ENCODE assay signal across 32 cellular contexts in genomic region chr12:70683976-70684375, GRCh38. TPM values are rescaled to one million over a fixed set of nuclear protein-coding genes. Genes with fewer than 3 reads are reported as not detected.
"Had no signal": no experiment of that assay in that cellular context is flagged by ENCODE, and none has a peak within 500 bp of the region (broad histone marks: within the 10 kb centered on the region; RNA-seq: fewer than 3 reads in every experiment).

No MANE protein-coding gene starts in this region.

- H3K36me3 ChIP-seq: adrenal gland, WERI-Rb-1 had no signal

- H3K4me1 Mint-ChIP-seq: activated CD4-positive, alpha-beta memory T cell treated with anti-CD3 and anti-CD28 coated beads, Interleukin-2, amount 10 ng/mL, durations not matched to agents 7 days and 5 days; activated CD8-positive, alpha-beta memory T cell treated with anti-CD3 and anti-CD28 coated beads, Interleukin-2, amount 10 ng/mL, durations not matched to agents 7 days and 5 days had no signal

- H3K27ac Mint-ChIP-seq: activated CD4-positive, alpha-beta memory T cell treated with anti-CD3 and anti-CD28 coated beads, Interleukin-2, amount 10 ng/mL, durations not matched to agents 7 days and 5 days; activated CD8-positive, alpha-beta memory T cell treated with anti-CD3 and anti-CD28 coated beads, Interleukin-2, amount 10 ng/mL, durations not matched to agents 7 days and 5 days; activated naive CD4-positive, alpha-beta T cell treated with anti-CD3 and anti-CD28 coated beads, Interleukin-2, amount 50 U/mL, for 72 hours had no signal

- H3K4me1 ChIP-seq: adrenal gland, body of pancreas had no signal

- H3K9me3 Mint-ChIP-seq: activated CD4-positive, alpha-beta memory T cell treated with anti-CD3 and anti-CD28 coated beads, Interleukin-2, amount 10 ng/mL, durations not matched to agents 7 days and 5 days; activated naive CD4-positive, alpha-beta T cell treated with anti-CD3 and anti-CD28 coated beads, Interleukin-2, amount 50 U/mL, for 72 hours had no signal

- H3K27me3 ChIP-seq: adrenal gland, body of pancreas had no signal

- H3K27ac ChIP-seq: adrenal gland, body of pancreas, RWPE1, WERI-Rb-1 had no signal

- H3K9me3 ChIP-seq: adrenal gland, body of pancreas had no signal

- ATAC-seq: activated CD8-positive, alpha-beta memory T cell treated with anti-CD3 and anti-CD28 coated beads, Interleukin-2, amount 10 ng/mL, durations not matched to agents 7 days and 5 days; activated naive CD4-positive, alpha-beta T cell treated with anti-CD3 and anti-CD28 coated beads, Interleukin-2, amount 50 U/mL, for 72 hours; body of pancreas; PC-3; Right ventricle myocardium inferior had no signal

- H3K4me3 Mint-ChIP-seq: activated CD4-positive, alpha-beta memory T cell treated with anti-CD3 and anti-CD28 coated beads, Interleukin-2, amount 10 ng/mL, durations not matched to agents 7 days and 5 days; activated CD8-positive, alpha-beta memory T cell treated with anti-CD3 and anti-CD28 coated beads, Interleukin-2, amount 10 ng/mL, durations not matched to agents 7 days and 5 days had no signal

- DNase-seq: activated CD4-positive, alpha-beta memory T cell treated with anti-CD3 and anti-CD28 coated beads, Interleukin-2, amount 10 ng/mL, durations not matched to agents 7 days and 5 days; activated CD4-positive, alpha-beta T cell treated with anti-CD3 and anti-CD28 coated beads for 1 hour; activated CD4-positive, alpha-beta T cell treated with anti-CD3 and anti-CD28 coated beads for 48 hours; activated CD4-positive, CD25-positive, alpha-beta regulatory T cell; activated CD8-positive, alpha-beta memory T cell treated with anti-CD3 and anti-CD28 coated beads for 24 hours; activated CD8-positive, alpha-beta memory T cell treated with anti-CD3 and anti-CD28 coated beads, Interleukin-2, amount 10 ng/mL, durations not matched to agents 7 days and 5 days; activated CD8-positive, alpha-beta memory T cell treated with anti-CD3 and anti-CD28 coated beads, Interleukin-2, amount 50 U/mL, for 48 hours; activated effector memory CD4-positive, alpha-beta T cell treated with anti-CD3 and anti-CD28 coated beads, Interleukin-2, amount 50 U/mL, for 16 hours; activated naive CD4-positive, alpha-beta T cell treated with Interleukin-2 at 50 U/mL for 16 hours; activated T-cell treated with anti-CD3 and anti-CD28 coated beads, Interleukin-2, amount 50 U/mL, for 48 hours; adrenal gland; body of pancreas; caudate nucleus; cerebellar nuclear complex; NCI-H1092; NCI-H1436 treated with DMSO at 0.1 percent for 48 hours; NCI-H1694 treated with DMSO at 0.1 percent for 48 hours; NCI-H2029; NCI-H345; NCI-H510A; NCI-H526; NCI-H748 treated with DMSO at 0.1 percent for 48 hours; NK-92 treated with Interleukin-12 subunit alpha and Interleukin-12 subunit beta, amount 100 ng/mL, for 24 hours; PC-3; SIG-M5; T1000; WERI-Rb-1 had no signal

- H3K36me3 Mint-ChIP-seq: activated CD8-positive, alpha-beta memory T cell treated with anti-CD3 and anti-CD28 coated beads, Interleukin-2, amount 10 ng/mL, durations not matched to agents 7 days and 5 days; activated naive CD4-positive, alpha-beta T cell treated with anti-CD3 and anti-CD28 coated beads, Interleukin-2, amount 50 U/mL, for 72 hours had no signal

- H3K4me3 ChIP-seq: adrenal gland, body of pancreas had no signal

RNA-seq across cellular contexts. Expression of gene PTPRB, which starts 46.7 kb away (rescaled TPM):
- total RNA-seq: activated CD4-positive, alpha-beta memory T cell treated with anti-CD3 and anti-CD28 coated beads, Interleukin-2, amount 10 ng/mL, durations not matched to agents 7 days and 5 days; activated CD8-positive, alpha-beta memory T cell treated with anti-CD3 and anti-CD28 coated beads, Interleukin-2, amount 10 ng/mL, durations not matched to agents 7 days and 5 days; activated naive CD4-positive, alpha-beta T cell treated with anti-CD3 and anti-CD28 coated beads, Interleukin-2, amount 50 U/mL, for 72 hours; T-helper 1 cell treated with Interleukin-12 subunit alpha and Interleukin-12 subunit beta and Interleukin-4 antibody, amounts not matched to agents 30 ng/mL and 1 ng/mL, for 36 hours; T-helper 2 cell treated with Interferon-gamma antibody and Interleukin-4, amounts not matched to agents 100 ng/mL and 5 ng/mL, for 36 hours had no signal
